9 cellular contexts compared by ENCODE assay signal in genomic region chr17:75844530-75845057, GRCh38. TPM values are rescaled to one million over a fixed set of nuclear protein-coding genes. Genes with fewer than 3 reads are reported as not detected.
DNase-seq lines count a peak whose midpoint lies in the region; ATAC-seq and TF ChIP-seq lines count a peak whose summit lies in the region.
"Had no signal": no experiment of that assay in that cellular context is flagged by ENCODE, and none has a peak within 500 bp of the region (broad histone marks: within the 10 kb centered on the region; RNA-seq: fewer than 3 reads in every experiment).

No MANE protein-coding gene starts in this region.

- TF ChIP-seq POLR2A in HCT116 (IDR thresholded peaks at IDR 0.05; ENCODE audit: borderline replicate concordance, extremely low read depth, insufficient read depth, insufficient read length) = no peak

- H3K79me2 ChIP-seq in HCT116 (ENCODE audit: insufficient read depth, low read length) = no peaks in the 10 kb centered on the region

- H3K27ac Mint-ChIP-seq in CD4-positive, alpha-beta memory T cell = peak overlapping the region; percentile 76 to 96 (median 95)
- H3K27ac Mint-ChIP-seq in activated T-cell treated with anti-CD3 and anti-CD28 coated beads, Interleukin-2, amount 50 U/mL, for 72 hours = peak overlapping the region; percentile 38

- H3K9me3 Mint-ChIP-seq in CD4-positive, alpha-beta memory T cell = no peaks in the 10 kb centered on the region
- no peaks in the 10 kb centered on the region for H3K9me3 Mint-ChIP-seq in activated T-cell treated with anti-CD3 and anti-CD28 coated beads, Interleukin-2, amount 50 U/mL, for 72 hours
- H3K9me3 Mint-ChIP-seq: brain had no signal

- peaks cover 42% of the 10 kb centered on the region for H3K36me3 ChIP-seq in CD4-positive, alpha-beta memory T cell (ENCODE audit: insufficient read depth, low read length)
- H3K36me3 ChIP-seq in HCT116 (ENCODE audit: control insufficient read depth in 1 of 2, insufficient read depth in 2 of 2, low read length in 2 of 2) (peaks cover 18 to 19% of the 10 kb centered on the region in 2 experiments; a peak in 3 of 4 replicates), thymus (ENCODE audit: control insufficient read depth, insufficient read depth) (peaks cover 51% of the 10 kb centered on the region)

- H3K9me2 ChIP-seq in HCT116 (ENCODE audit: insufficient read depth) = no peaks in the 10 kb centered on the region

- peak overlapping the region; percentile 99 for H3K4me2 ChIP-seq in HCT116 (ENCODE audit: low read length)

- no peak overlapping the region for H2AFZ ChIP-seq in HCT116 (ENCODE audit: low read depth, low read length, poor library complexity, severe bottlenecking)

- peak overlapping the region; percentile 90 for H3K27ac ChIP-seq in CD4-positive, alpha-beta memory T cell (ENCODE audit: low read depth, low read length)
- H3K27ac ChIP-seq in HCT116 (ENCODE audit: low read depth, low read length) (peak overlapping the region; percentile 88), thymus (ENCODE audit: low read depth) (peak overlapping the region; percentile 93)

- peak overlapping the region; percentile 90 to 91 for H3K4me3 ChIP-seq in CD4-positive, alpha-beta memory T cell (ENCODE audit: low read length in 2 of 2)
- peak overlapping the region; percentile 46 to 57 for H3K4me3 ChIP-seq in HCT116 (replicated peaks in 1 of 2; ENCODE audit: low read depth in 1 of 2, low read length in 2 of 2)
- peak overlapping the region; percentile 68 for H3K4me3 ChIP-seq in thymus (ENCODE audit: low read length)

- no peaks in the 10 kb centered on the region for H4K20me1 ChIP-seq in HCT116 (ENCODE audit: insufficient read depth)

- peak overlapping the region; percentile 86 for H3K9ac ChIP-seq in HCT116 (ENCODE audit: low read length)

- WGBS in thymus = 27% methylated on average over 14 of the region's 14 CpGs

- no TSS peak for BruUV-seq in HCT116 (replicated peaks; lab: Mats Ljungman, UMichigan)

- peaks cover 5 to 39% (median 22%) of the 10 kb centered on the region in 4 donors for H3K4me1 Mint-ChIP-seq in CD4-positive, alpha-beta memory T cell
- H3K4me1 Mint-ChIP-seq in activated T-cell treated with anti-CD3 and anti-CD28 coated beads, Interleukin-2, amount 50 U/mL, for 72 hours (ENCODE audit: low read depth) = peaks cover 19% of the 10 kb centered on the region

- peak overlapping the region in 7 of 8 donors; percentile 52 to 97 (median 94) for H3K4me3 Mint-ChIP-seq in CD4-positive, alpha-beta memory T cell
- peak overlapping the region; percentile 91 to 96 for H3K4me3 Mint-ChIP-seq in activated T-cell treated with anti-CD3 and anti-CD28 coated beads, Interleukin-2, amount 50 U/mL, for 72 hours
- H3K4me3 Mint-ChIP-seq: brain had no signal

- H3K9me3 ChIP-seq in CD4-positive, alpha-beta memory T cell (ENCODE audit: control insufficient read depth in 1 of 2, low read length in 2 of 2) = no peaks in the 10 kb centered on the region
- H3K9me3 ChIP-seq in HCT116 (ENCODE audit: control insufficient read depth in 1 of 2, insufficient read depth in 1 of 2, low read depth in 1 of 2, low read length in 2 of 2) (no peaks in the 10 kb centered on the region), thymus (ENCODE audit: control insufficient read depth) (no peaks in the 10 kb centered on the region)

- RAD21 ChIA-PET in HCT116 (lab: Charles Lee; ENCODE audit: low non-redundant PET in 1 of 2, low total read pairs in 2 of 2, uncharacterized antibody in 2 of 2, unreplicated experiment in 2 of 2) = interaction anchor here (1.1 to 1.4 kb wide), 2 partner anchors 10 to 69 kb away, joined by 3 to 4 read pairs; no protein-coding TSS in a partner anchor

- peaks cover 18 to 45% of the 10 kb centered on the region in 2 donors for H3K36me3 Mint-ChIP-seq in CD4-positive, alpha-beta memory T cell
- H3K36me3 Mint-ChIP-seq in activated T-cell treated with anti-CD3 and anti-CD28 coated beads, Interleukin-2, amount 50 U/mL, for 72 hours (ENCODE audit: insufficient read depth in 2 of 2) = peaks cover 2 to 6% of the 10 kb centered on the region in 2 donors

- H3K27me3 Mint-ChIP-seq in CD4-positive, alpha-beta memory T cell = no peaks in the 10 kb centered on the region
- H3K27me3 Mint-ChIP-seq in activated T-cell treated with anti-CD3 and anti-CD28 coated beads, Interleukin-2, amount 50 U/mL, for 72 hours (ENCODE audit: low read depth) = no peaks in the 10 kb centered on the region
- H3K27me3 Mint-ChIP-seq: brain had no signal

- intact Hi-C loops in CD4-positive, alpha-beta memory T cell (cut with micrococcal nuclease) = loop anchor here (1.0 kb wide), 1 partner anchor 11 kb away; the partner anchor contains the start of gene WBP2
- intact Hi-C loops in HCT116 (cut with micrococcal nuclease) = loop anchor here (1.0 to 2.0 kb wide), 2 partner anchors 11 to 60 kb away; partner anchors contain the start of genes UNK and WBP2

- peaks cover 49% of the 10 kb centered on the region for H3K4me1 ChIP-seq in CD4-positive, alpha-beta memory T cell (ENCODE audit: insufficient read depth, low read length)
- H3K4me1 ChIP-seq in HCT116 (ENCODE audit: control insufficient read depth in 1 of 2, insufficient read depth in 2 of 2, low read length in 2 of 2) (peaks cover 33 to 63% of the 10 kb centered on the region in 2 experiments), thymus (ENCODE audit: control insufficient read depth, insufficient read depth, low read length) (peaks cover 9% of the 10 kb centered on the region)

- POLR2A ChIA-PET in CD4-positive, alpha-beta memory T cell (lab: Charles Lee; ENCODE audit: partially characterized antibody) = interaction anchor here (0.9 to 26.2 kb wide), 16 partner anchors 10 to 421 kb away, joined by 3 to 563 read pairs (median 12); partner anchors contain the start of genes FBF1, GALK1, MRPL38 and SMIM5
- POLR2A ChIA-PET in HCT116 (lab: Charles Lee) = interaction anchor here (0.7 to 3.3 kb wide), 10 partner anchors 11 to 68 kb away, joined by 3 to 42 read pairs (median 6); partner anchors contain the start of genes UNK and WBP2

- TF ChIP-seq RAD21 in HCT116 (IDR thresholded peaks at IDR 0.05; ENCODE audit: low read depth) = no peak

- no peak for TF ChIP-seq CTCF in HCT116 (IDR thresholded peaks at IDR 0.05 in 2 of 3, conservative IDR thresholded peaks at IDR 0.05 in 1 of 3; ENCODE audit: borderline replicate concordance in 1 of 3, insufficient read depth in 1 of 3, low read depth in 2 of 3, low read length in 2 of 3)

- CTCF ChIA-PET in CD4-positive, alpha-beta memory T cell (lab: Charles Lee; ENCODE audit: partially characterized antibody) = interaction anchor here (0.7 to 6.8 kb wide), 15 partner anchors 9 to 95 kb away, joined by 3 to 46 read pairs (median 8); partner anchors contain the start of genes GALK1, TRIM65, UNK and WBP2
- CTCF ChIA-PET in HCT116 (lab: Charles Lee) = interaction anchor here (0.9 to 3.3 kb wide), 13 partner anchors 11 to 212 kb away, joined by 3 to 46 read pairs (median 5); partner anchors contain the start of gene WBP2

- peak; percentile 82 for ATAC-seq in HCT116
- peak; percentile 1 to 32 for ATAC-seq in activated T-cell treated with anti-CD3 and anti-CD28 coated beads, Interleukin-2, amount 50 U/mL, for 72 hours (replicated peaks in 1 of 2)

- no peak for DNase-seq in CD4-positive, alpha-beta memory T cell
- peak; percentile 85 for DNase-seq in HCT116 (ENCODE audit: low read depth, low spot score)
- DNase-seq in activated T-cell treated with anti-CD3 and anti-CD28 coated beads, Interleukin-2, amount 50 U/mL, for 72 hours = no peak
- DNase-seq in kidney tubule cell (ENCODE audit: low spot score) = peak; percentile 89
- no peak for DNase-seq in cerebellum (ENCODE audit: low spot score)
- no peak for DNase-seq in NCI-H1417 (lab: John Stamatoyannopoulos, UW)
- DNase-seq in NOMO-1 treated with DMSO at 0.1 percent for 48 hours (lab: John Stamatoyannopoulos, UW; ENCODE audit: unreplicated experiment) = no peak

- no peaks in the 10 kb centered on the region for H3K27me3 ChIP-seq in CD4-positive, alpha-beta memory T cell (ENCODE audit: insufficient read depth, low read length)
- H3K27me3 ChIP-seq in HCT116 (ENCODE audit: insufficient read depth, low read length) (no peaks in the 10 kb centered on the region), thymus (ENCODE audit: control insufficient read depth, insufficient read depth) (no peaks in the 10 kb centered on the region)

TF ChIP-seq in HCT116, 20 proteins besides CTCF, POLR2A, EP300 and RAD21 (continues in another document):
- TF ChIP-seq SP1 (IDR thresholded peaks at IDR 0.05; ENCODE audit: low read depth) (peak; percentile 93; the same call in 1 of the 2 replicates), ZFX (IDR thresholded peaks at IDR 0.05) (no peak), SIN3A (IDR thresholded peaks at IDR 0.05; ENCODE audit: low read depth) (no peak)

RNA-seq across cellular contexts. Expression of gene UNC13D, which starts 0.4 kb away (rescaled TPM):
- total RNA-seq in CD4-positive, alpha-beta memory T cell = 100 to 1,000 TPM; 161 to 171 TPM
- polyA plus RNA-seq in CD4-positive, alpha-beta memory T cell = 10 to 100 TPM; 39.6 to 78.9 TPM
- total RNA-seq in HCT116 (2021; ENCODE audit: unreplicated experiment) (20.2 TPM), cerebellum (1.6 TPM)
- polyA plus RNA-seq in HCT116 (2012) = 20.3 and 22.7 TPM in 2 replicates
- total RNA-seq in activated T-cell treated with anti-CD3 and anti-CD28 coated beads, Interleukin-2, amount 50 U/mL, for 72 hours = 10 to 100 TPM; 89.0 to 97.6 TPM
- polyA plus RNA-seq in thymus = 59.1 TPM

RNA-seq across cellular contexts. Expression of gene WBP2, which starts 10.5 kb away (rescaled TPM):
- total RNA-seq in CD4-positive, alpha-beta memory T cell = 100 to 1,000 TPM; 159 to 160 TPM
- 100 to 1,000 TPM in 1 of 2 donors, 10 to 100 TPM in 1; 80.3 to 127 TPM for polyA plus RNA-seq in CD4-positive, alpha-beta memory T cell
- total RNA-seq in HCT116 (2021; ENCODE audit: unreplicated experiment) (132 TPM), cerebellum (26.0 TPM)
- 184 and 186 TPM in 2 replicates for polyA plus RNA-seq in HCT116 (2012)
- total RNA-seq in activated T-cell treated with anti-CD3 and anti-CD28 coated beads, Interleukin-2, amount 50 U/mL, for 72 hours = 100 to 1,000 TPM in 1 of 2 donors, 10 to 100 TPM in 1; 90.2 to 109 TPM
- polyA plus RNA-seq in thymus = 96.9 TPM

RNA-seq across cellular contexts. Expression of gene TRIM47, which starts 33.8 kb away (rescaled TPM):
- total RNA-seq in CD4-positive, alpha-beta memory T cell = 10 to 100 TPM; 17.5 to 22.6 TPM
- 10 to 100 TPM; 11.2 to 26.8 TPM for polyA plus RNA-seq in CD4-positive, alpha-beta memory T cell
- 86.7 TPM for total RNA-seq in HCT116 (2021; ENCODE audit: unreplicated experiment)
- polyA plus RNA-seq in HCT116 (2012) = 49.9 and 67.2 TPM in 2 replicates
- 10 to 100 TPM; 16.5 to 24.1 TPM for total RNA-seq in activated T-cell treated with anti-CD3 and anti-CD28 coated beads, Interleukin-2, amount 50 U/mL, for 72 hours
- polyA plus RNA-seq in thymus = 22.8 TPM
- total RNA-seq in cerebellum = 9.9 TPM

RNA-seq across cellular contexts. Expression of gene TRIM65, which starts 52.2 kb away (rescaled TPM):
- 10 to 100 TPM; 36.5 to 36.9 TPM for total RNA-seq in CD4-positive, alpha-beta memory T cell
- 10 to 100 TPM; 17.7 to 28.8 TPM for polyA plus RNA-seq in CD4-positive, alpha-beta memory T cell
- total RNA-seq in HCT116 (2021; ENCODE audit: unreplicated experiment) = 53.0 TPM
- 26.3 and 29.9 TPM in 2 replicates for polyA plus RNA-seq in HCT116 (2012)
- total RNA-seq in activated T-cell treated with anti-CD3 and anti-CD28 coated beads, Interleukin-2, amount 50 U/mL, for 72 hours = 10 to 100 TPM; 24.0 to 30.7 TPM
- polyA plus RNA-seq in thymus = 20.2 TPM
- total RNA-seq in cerebellum = 8.1 TPM

RNA-seq across cellular contexts. Expression of gene UNK, which starts 60.0 kb away (rescaled TPM):
- 10 to 100 TPM; 45.8 to 48.1 TPM for total RNA-seq in CD4-positive, alpha-beta memory T cell
- 10 to 100 TPM; 22.2 to 22.9 TPM for polyA plus RNA-seq in CD4-positive, alpha-beta memory T cell
- total RNA-seq in HCT116 (2021; ENCODE audit: unreplicated experiment) (40.6 TPM), cerebellum (72.0 TPM)
- 25.7 and 28.3 TPM in 2 replicates for polyA plus RNA-seq in HCT116 (2012)
- total RNA-seq in activated T-cell treated with anti-CD3 and anti-CD28 coated beads, Interleukin-2, amount 50 U/mL, for 72 hours = 10 to 100 TPM; 20.7 to 22.6 TPM
- polyA plus RNA-seq in thymus = 31.6 TPM

Comparison
In these comparisons a context has a peak if more than half of its experiments do, and no peak if none do; other contexts are left out.
1. DNase-seq: peak in HCT116 (single experiment) and kidney tubule cell (single experiment); none in CD4-positive, alpha-beta memory T cell (0 of 5), activated T-cell treated with anti-CD3 and anti-CD28 coated beads, Interleukin-2, amount 50 U/mL, for 72 hours (0 of 2), cerebellum (single experiment), NCI-H1417 (0 of 3) and NOMO-1 treated with DMSO at 0.1 percent for 48 hours (single experiment).
2. Peak in every context shown above with its lines, with median percentiles within 50 percentile points of each other: H3K27ac ChIP-seq and H3K4me3 ChIP-seq.